30 cellular contexts compared by ENCODE assay signal in the genomic region with DNA sequence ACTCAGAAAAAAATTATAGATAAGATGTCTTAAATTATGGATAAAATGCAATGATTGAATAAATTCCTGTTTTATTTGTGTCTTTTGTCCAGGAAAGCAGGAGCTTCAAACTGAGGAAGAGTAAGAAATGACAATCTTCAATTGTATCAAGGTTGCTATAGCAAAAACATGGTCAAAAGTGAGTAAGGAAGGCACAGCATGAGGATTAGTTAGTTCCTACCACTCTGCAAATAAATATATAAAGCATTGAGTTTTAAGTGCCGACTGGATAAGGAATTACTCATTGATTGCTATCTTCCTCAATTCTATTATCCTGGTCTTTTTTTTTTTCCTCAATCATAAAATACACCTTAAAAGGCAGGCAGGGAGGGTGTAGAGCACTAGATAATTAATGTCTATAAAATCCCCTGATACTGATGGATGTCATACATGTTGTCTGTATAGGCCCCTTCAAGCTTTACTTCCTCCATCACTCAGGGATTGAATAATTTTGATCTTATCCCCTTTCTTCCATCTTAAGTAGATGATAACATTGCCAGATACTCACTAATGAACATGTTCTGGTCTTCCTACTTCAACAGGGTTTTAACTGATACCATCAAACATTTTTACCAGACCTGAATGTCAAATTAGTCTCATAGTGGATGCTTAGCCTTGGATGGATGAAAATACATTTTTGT.
"Had no signal": no experiment of that assay in that cellular context is flagged by ENCODE, and none has a peak within 500 bp of the region (broad histone marks: within the 10 kb centered on the region; RNA-seq: fewer than 3 reads in every experiment).

No MANE protein-coding gene starts in this region.

- H3K9me3 ChIP-seq: body of pancreas, colonic mucosa, esophagus squamous epithelium, heart right ventricle, left lung, lower lobe of right lung, spleen, suprapubic skin, tibial artery, upper lobe of right lung had no signal

- ATAC-seq: activated CD8-positive, alpha-beta memory T cell treated with anti-CD3 and anti-CD28 coated beads, Interleukin-2, amount 10 ng/mL, durations not matched to agents 7 days and 5 days; activated CD8-positive, alpha-beta T cell treated with anti-CD3 and anti-CD28 coated beads for 36 hours; activated naive CD4-positive, alpha-beta T cell treated with anti-CD3 and anti-CD28 coated beads, Interleukin-2, amount 50 U/mL, for 72 hours; activated T-cell treated with anti-CD3 and anti-CD28 coated beads, Interleukin-2, amount 50 U/mL, for 72 hours; body of pancreas; heart right ventricle; left lung; lower lobe of right lung; natural killer cell; right cardiac atrium; upper lobe of right lung had no signal

- H3K4me3 Mint-ChIP-seq: activated CD4-positive, alpha-beta T cell treated with anti-CD3 and anti-CD28 coated beads, Interleukin-2, amount 10 ng/mL, durations not matched to agents 7 days and 5 days; activated CD8-positive, alpha-beta memory T cell treated with anti-CD3 and anti-CD28 coated beads, Interleukin-2, amount 10 ng/mL, durations not matched to agents 7 days and 5 days; activated CD8-positive, alpha-beta T cell treated with anti-CD3 and anti-CD28 coated beads for 36 hours; activated T-cell treated with anti-CD3 and anti-CD28 coated beads, Interleukin-2, amount 50 U/mL, for 72 hours; natural killer cell had no signal

- H3K27me3 ChIP-seq: body of pancreas, cardiac muscle cell, colonic mucosa, esophagus squamous epithelium, heart right ventricle, left lung, spleen, suprapubic skin, tibial artery, upper lobe of right lung had no signal

- H3K36me3 ChIP-seq: cardiac muscle cell, colonic mucosa, esophagus squamous epithelium, heart right ventricle, left lung, lower lobe of right lung, spleen, suprapubic skin, tibial artery, upper lobe of right lung had no signal

- H3K9me3 Mint-ChIP-seq: activated CD4-positive, alpha-beta T cell treated with anti-CD3 and anti-CD28 coated beads, Interleukin-2, amount 10 ng/mL, durations not matched to agents 7 days and 5 days; activated CD8-positive, alpha-beta T cell treated with anti-CD3 and anti-CD28 coated beads for 36 hours; activated naive CD4-positive, alpha-beta T cell treated with anti-CD3 and anti-CD28 coated beads, Interleukin-2, amount 50 U/mL, for 72 hours; activated T-cell treated with anti-CD3 and anti-CD28 coated beads, Interleukin-2, amount 50 U/mL, for 72 hours; natural killer cell had no signal

- H3K27ac ChIP-seq: body of pancreas, cardiac muscle cell, colonic mucosa, epithelial cell of prostate, esophagus squamous epithelium, heart right ventricle, left lung, lower lobe of right lung, spleen, suprapubic skin, tibial artery, upper lobe of right lung had no signal

- H3K4me1 ChIP-seq: colonic mucosa, esophagus squamous epithelium, left lung, lower lobe of right lung, spleen, suprapubic skin, tibial artery, upper lobe of right lung had no signal

- H3K27ac Mint-ChIP-seq: activated CD4-positive, alpha-beta T cell treated with anti-CD3 and anti-CD28 coated beads, Interleukin-2, amount 10 ng/mL, durations not matched to agents 7 days and 5 days; activated CD8-positive, alpha-beta memory T cell treated with anti-CD3 and anti-CD28 coated beads, Interleukin-2, amount 10 ng/mL, durations not matched to agents 7 days and 5 days; activated CD8-positive, alpha-beta T cell treated with anti-CD3 and anti-CD28 coated beads for 36 hours; activated naive CD4-positive, alpha-beta T cell treated with anti-CD3 and anti-CD28 coated beads, Interleukin-2, amount 50 U/mL, for 72 hours; activated T-cell treated with anti-CD3 and anti-CD28 coated beads, Interleukin-2, amount 50 U/mL, for 72 hours; natural killer cell had no signal

- DNase-seq: activated CD4-positive, alpha-beta T cell treated with anti-CD3 and anti-CD28 coated beads for 1 hour; activated CD4-positive, alpha-beta T cell treated with anti-CD3 and anti-CD28 coated beads, Interleukin-2, amount 10 ng/mL, durations not matched to agents 7 days and 5 days; activated CD8-positive, alpha-beta memory T cell treated with anti-CD3 and anti-CD28 coated beads, Interleukin-2, amount 10 ng/mL, durations not matched to agents 7 days and 5 days; activated CD8-positive, alpha-beta T cell treated with anti-CD3 and anti-CD28 coated beads for 36 hours; activated naive CD4-positive, alpha-beta T cell; activated T-cell treated with anti-CD3 and anti-CD28 coated beads, Interleukin-2, amount 50 U/mL, for 72 hours; aorta; body of pancreas; cerebellar nuclear complex; colonic mucosa; effector CD8-positive, alpha-beta T cell; esophagus squamous epithelium; foreskin melanocyte; heart right ventricle; left lung; lower lobe of right lung; mesendoderm; natural killer cell; posterior cingulate gyrus; right cardiac atrium; spleen; stimulated activated naive CD4-positive, alpha-beta T cell; tibial artery; upper lobe of right lung had no signal

- H3K4me3 ChIP-seq: body of pancreas, cardiac muscle cell, colonic mucosa, esophagus squamous epithelium, heart right ventricle, left lung, lower lobe of right lung, spleen, suprapubic skin, tibial artery, upper lobe of right lung had no signal

- FAIRE-seq: endometrium, islet of Langerhans had no signal

- H3K36me3 Mint-ChIP-seq: activated CD8-positive, alpha-beta memory T cell treated with anti-CD3 and anti-CD28 coated beads, Interleukin-2, amount 10 ng/mL, durations not matched to agents 7 days and 5 days; activated naive CD4-positive, alpha-beta T cell treated with anti-CD3 and anti-CD28 coated beads, Interleukin-2, amount 50 U/mL, for 72 hours; natural killer cell had no signal

- H3K4me1 Mint-ChIP-seq: activated CD4-positive, alpha-beta T cell treated with anti-CD3 and anti-CD28 coated beads, Interleukin-2, amount 10 ng/mL, durations not matched to agents 7 days and 5 days; activated CD8-positive, alpha-beta memory T cell treated with anti-CD3 and anti-CD28 coated beads, Interleukin-2, amount 10 ng/mL, durations not matched to agents 7 days and 5 days; natural killer cell had no signal

- H3K27me3 Mint-ChIP-seq: activated CD4-positive, alpha-beta T cell treated with anti-CD3 and anti-CD28 coated beads, Interleukin-2, amount 10 ng/mL, durations not matched to agents 7 days and 5 days; activated CD8-positive, alpha-beta memory T cell treated with anti-CD3 and anti-CD28 coated beads, Interleukin-2, amount 10 ng/mL, durations not matched to agents 7 days and 5 days; activated CD8-positive, alpha-beta T cell treated with anti-CD3 and anti-CD28 coated beads for 36 hours had no signal
